ENCODE assay signal across 8 cellular contexts in genomic region chr6:151765444-151765886, GRCh38. TPM values are rescaled to one million over a fixed set of nuclear protein-coding genes. Genes with fewer than 3 reads are reported as not detected.
DNase-seq lines count a peak whose midpoint lies in the region; ATAC-seq and TF ChIP-seq lines count a peak whose summit lies in the region.

No MANE protein-coding gene starts in this region.

- H3K4me3 ChIP-seq in AG04450 (ENCODE audit: low read depth, low read length) (no peak overlapping the region), GM12875 (ENCODE audit: low read depth, low read length) (no peak overlapping the region), vagina (no peak overlapping the region)

- H3K36me3 Mint-ChIP-seq in T-helper 17 cell (ENCODE audit: low read depth) (no peaks in the 10 kb centered on the region), endothelial cell (ENCODE audit: low read depth, unreplicated experiment) (no peaks in the 10 kb centered on the region), mesothelial cell of epicardium (no peaks in the 10 kb centered on the region)

- H3K27ac ChIP-seq in AG04450 (ENCODE audit: low read depth, low read length), result no peak overlapping the region
- H3K27ac ChIP-seq in vagina, result peak overlapping the region; percentile 67

- H3K9me3 Mint-ChIP-seq in endothelial cell (ENCODE audit: unreplicated experiment) (no peaks in the 10 kb centered on the region), mesothelial cell of epicardium (no peaks in the 10 kb centered on the region)

- peaks cover 30% of the 10 kb centered on the region for H3K27me3 Mint-ChIP-seq in T-helper 17 cell
- no peaks in the 10 kb centered on the region for H3K27me3 Mint-ChIP-seq in endothelial cell (ENCODE audit: unreplicated experiment)
- peaks cover 22% of the 10 kb centered on the region for H3K27me3 Mint-ChIP-seq in mesothelial cell of epicardium (ENCODE audit: low read depth)

- POLR2A ChIA-PET in AG04450 (lab: Yijun Ruan, JAX), result no interaction called here

- no peak for TF ChIP-seq POLR2A in vagina (IDR thresholded peaks at IDR 0.05)

- H3K27me3 ChIP-seq in AG04450 (ENCODE audit: control insufficient read depth, insufficient read depth, low read length), result no peaks in the 10 kb centered on the region
- no peaks in the 10 kb centered on the region for H3K27me3 ChIP-seq in vagina

- H3K4me3 Mint-ChIP-seq in T-helper 17 cell (no peak overlapping the region), endothelial cell (ENCODE audit: unreplicated experiment) (no peak overlapping the region), mesothelial cell of epicardium (no peak overlapping the region)

- peaks cover 5% of the 10 kb centered on the region for H3K4me1 ChIP-seq in vagina

- DNase-seq in AG04450 (ENCODE audit: low read depth, low spot score), result peak; percentile 37
- DNase-seq in NCI-H1105 (lab: John Stamatoyannopoulos, UW), result peak; percentile 33
- peak in 1 of 3 donors; percentile 18 for DNase-seq in T-helper 17 cell
- peak; percentile 68 for DNase-seq in endothelial cell (ENCODE audit: low spot score)
- no peak for DNase-seq in mesothelial cell of epicardium (ENCODE audit: low spot score in 2 of 2, unreplicated experiment in 2 of 2)
- no peak for DNase-seq in vagina (ENCODE audit: extremely low spot score in 2 of 2)

- H3K4me1 Mint-ChIP-seq in T-helper 17 cell (peaks cover 8% of the 10 kb centered on the region), endothelial cell (ENCODE audit: unreplicated experiment) (peaks cover 11% of the 10 kb centered on the region), mesothelial cell of epicardium (peaks cover 16% of the 10 kb centered on the region)

- CTCF ChIA-PET in AG04450 (lab: Charles Lee), result interaction anchor here (0.6 to 3.6 kb wide), 61 partner anchors 9 to 1158 kb away, joined by 3 to 93 read pairs (median 4); no protein-coding TSS in a partner anchor

- H3K27ac Mint-ChIP-seq in T-helper 17 cell (no peak overlapping the region), endothelial cell (ENCODE audit: unreplicated experiment) (no peak overlapping the region), mesothelial cell of epicardium (no peak overlapping the region)

- intact Hi-C loops in vagina (cut with DNase I), result loop anchor here (10.0 kb wide), 1 partner anchor 359 kb away; no protein-coding TSS in a partner anchor

- H3K9me3 ChIP-seq in AG04450 (ENCODE audit: control insufficient read depth, insufficient read depth, low read length), result no peaks in the 10 kb centered on the region
- no peaks in the 10 kb centered on the region for H3K9me3 ChIP-seq in T-helper 17 cell (ENCODE audit: control insufficient read depth, low read length, poor library complexity, severe bottlenecking)
- H3K9me3 ChIP-seq in vagina, result no peaks in the 10 kb centered on the region

- peak; percentile 63 for ATAC-seq in HG02798 (IDR thresholded peaks at IDR 0.05; ENCODE audit: poor library complexity, unreplicated experiment)
- peak; percentile 62 for ATAC-seq in T-helper 17 cell

- peak; percentile 79 for TF ChIP-seq CTCF in AG04450 (IDR thresholded peaks at IDR 0.05; ENCODE audit: low read depth, low read length)
- TF ChIP-seq CTCF in GM12875 (IDR thresholded peaks at IDR 0.05; ENCODE audit: borderline replicate concordance, insufficient read depth, low read depth, low read length), result peak; percentile 45; the same call in 1 of the 2 replicates
- TF ChIP-seq CTCF in endothelial cell (IDR thresholded peaks at IDR 0.05; ENCODE audit: unreplicated experiment), result peak; percentile 74
- peak; percentile 79 for TF ChIP-seq CTCF in mesothelial cell of epicardium (IDR thresholded peaks at IDR 0.05; ENCODE audit: unreplicated experiment)
- peak; percentile 50 to 67 (median 64) for TF ChIP-seq CTCF in vagina (IDR thresholded peaks at IDR 0.05)

- no peaks in the 10 kb centered on the region for H3K36me3 ChIP-seq in vagina

RNA-seq across cellular contexts. Expression of gene ESR1, which starts 42.0 kb away (rescaled TPM):
- polyA plus RNA-seq in AG04450 (2011; rRNA removed), result 0.02 TPM in 1 of 2 replicates, not detected in the other
- polyA minus RNA-seq in AG04450 (2011; rRNA and poly(A)+ RNA removed), result not detected in 2 replicates
- total RNA-seq in T-helper 17 cell (1 to 10 TPM; 2.4 to 3.9 TPM), endothelial cell (ENCODE audit: unreplicated experiment) (0.05 TPM), mesothelial cell of epicardium (not detected in 3 replicates), vagina (50.3 TPM)

Comparison
In these comparisons a context has a peak if more than half of its experiments do, and no peak if none do; other contexts are left out.
1. DNase-seq: peak in AG04450 (single experiment), NCI-H1105 (single experiment) and endothelial cell (single experiment); none in mesothelial cell of epicardium (0 of 2) and vagina (0 of 2).
2. RNA of gene ESR1, which starts 42.0 kb away (total RNA-seq): 50.3 TPM in vagina (single experiment); 2.4 to 3.9 TPM in T-helper 17 cell, not detected in mesothelial cell of epicardium and 0.05 TPM in endothelial cell (single experiment); every median in the first group is over 10 times any median in the second.
3. Peak in every context shown above with its lines, with median percentiles within 50 percentile points of each other: CTCF ChIP-seq.